Comparison of ENCODE assay signal across 8 cellular contexts in the genomic region with DNA sequence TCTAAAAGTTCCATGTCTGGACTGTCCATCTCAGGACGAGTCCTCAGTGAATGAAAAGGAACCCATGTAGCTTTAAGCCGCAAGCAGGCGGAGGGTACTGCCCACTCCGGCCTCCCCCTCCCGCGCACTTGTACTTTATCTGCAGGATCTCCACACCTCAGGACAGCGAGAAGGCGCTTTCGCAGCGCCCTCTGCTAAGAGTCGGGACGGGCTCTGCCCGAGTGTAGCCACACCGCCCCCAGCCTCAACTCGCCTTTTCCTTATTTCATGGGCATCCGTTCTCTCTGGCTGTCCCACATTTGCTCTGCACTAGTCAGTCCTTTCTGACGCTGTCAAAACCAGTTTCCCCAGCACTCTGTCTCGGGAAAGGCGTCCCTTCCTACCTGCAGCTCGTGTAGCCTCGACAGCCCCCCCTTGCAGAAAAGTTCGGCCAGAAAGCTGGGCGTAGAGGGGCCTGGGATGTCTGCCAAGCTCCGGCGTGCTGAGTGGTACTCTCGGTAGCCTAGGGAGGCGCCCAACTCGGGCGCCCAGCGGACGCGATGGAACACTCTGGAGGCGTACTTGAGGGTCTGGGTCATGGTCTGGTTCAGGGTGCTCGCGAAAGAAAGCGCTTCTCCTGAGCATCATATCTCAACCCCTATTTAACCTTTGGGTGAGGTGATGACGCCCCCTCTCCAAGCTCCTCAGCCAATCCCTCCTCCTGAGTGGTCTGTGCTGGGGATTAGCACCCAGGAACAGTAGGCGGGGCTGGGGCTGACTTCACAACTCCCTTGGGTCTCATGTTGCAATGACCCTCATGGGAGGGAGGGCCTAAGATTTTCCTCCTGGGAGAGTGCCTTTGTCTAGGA. TPM values are rescaled to one million over a fixed set of nuclear protein-coding genes. Genes with fewer than 3 reads are reported as not detected.
DNase-seq lines count a peak whose midpoint lies in the region; ATAC-seq, FAIRE-seq and TF ChIP-seq lines count a peak whose summit lies in the region.

A gene with protein sequence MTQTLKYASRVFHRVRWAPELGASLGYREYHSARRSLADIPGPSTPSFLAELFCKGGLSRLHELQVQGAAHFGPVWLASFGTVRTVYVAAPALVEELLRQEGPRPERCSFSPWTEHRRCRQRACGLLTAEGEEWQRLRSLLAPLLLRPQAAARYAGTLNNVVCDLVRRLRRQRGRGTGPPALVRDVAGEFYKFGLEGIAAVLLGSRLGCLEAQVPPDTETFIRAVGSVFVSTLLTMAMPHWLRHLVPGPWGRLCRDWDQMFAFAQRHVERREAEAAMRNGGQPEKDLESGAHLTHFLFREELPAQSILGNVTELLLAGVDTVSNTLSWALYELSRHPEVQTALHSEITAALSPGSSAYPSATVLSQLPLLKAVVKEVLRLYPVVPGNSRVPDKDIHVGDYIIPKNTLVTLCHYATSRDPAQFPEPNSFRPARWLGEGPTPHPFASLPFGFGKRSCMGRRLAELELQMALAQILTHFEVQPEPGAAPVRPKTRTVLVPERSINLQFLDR (minus strand): TSS at position 615 of the 848 bp plus-strand sequence. CDS start 37 bp downstream, at position 578.

- 25% methylated on average over 38 of the region's 38 CpGs for WGBS in GM12878 (ENCODE audit: insufficient coverage, insufficient replicate concordance, low lambda C conversion rate, missing lambda C conversion rate)
- 7% methylated on average over 30 to 37 of the region's 38 CpGs for WGBS in upper lobe of left lung, 2 donors

- intact Hi-C loops in CD4-positive, alpha-beta memory T cell (cut with micrococcal nuclease), result no loop called here
- intact Hi-C loops in GM12878 (cut with micrococcal nuclease; ENCODE audit: unreplicated experiment) (no loop called here), left colon (cut with DNase I, micrococcal nuclease) (no loop called here)

- ATAC-seq in GM12878, result peak; percentile 4; the same call in 1 of the 3 replicates
- peak; percentile 30 for ATAC-seq in left colon
- ATAC-seq in upper lobe of left lung (ENCODE audit: low FRiP score in 2 of 2), result peak; percentile 5 to 27
- no peak for ATAC-seq in GM21367 (IDR thresholded peaks at IDR 0.05; ENCODE audit: unreplicated experiment)
- no peak for ATAC-seq in GM19324 (IDR thresholded peaks at IDR 0.05; ENCODE audit: low FRiP score, unreplicated experiment)

- TF ChIP-seq EP300 in GM12878 (IDR thresholded peaks at IDR 0.05; ENCODE audit: borderline replicate concordance in 1 of 2, control insufficient read depth in 1 of 2, low read depth in 2 of 2, low read length in 2 of 2) (no peak), upper lobe of left lung (IDR thresholded peaks at IDR 0.05) (no peak)

- SMC1A ChIA-PET in GM12878 (lab: Charles Lee; ENCODE audit: uncharacterized antibody, unreplicated experiment), result interaction anchor here (1.7 kb wide), 1 partner anchor 10 kb away, joined by 5 read pairs; no protein-coding TSS in a partner anchor

- H3K4me2 ChIP-seq in GM12878 (ENCODE audit: control insufficient read depth, insufficient read depth), result peak within 1 kb of the TSS; percentile 95

- no peak for TF ChIP-seq POLR2A in GM12878 (IDR thresholded peaks at IDR 0.05; ENCODE audit: low read depth, low read length)
- peak in 1 of 4 donors; percentile 11 for TF ChIP-seq POLR2A in upper lobe of left lung (IDR thresholded peaks at IDR 0.05)

- POLR2A ChIA-PET in CD4-positive, alpha-beta memory T cell (lab: Charles Lee; ENCODE audit: partially characterized antibody), result interaction anchor here (0.6 to 4.3 kb wide), 9 partner anchors 9 to 131 kb away, joined by 3 to 45 read pairs (median 4); partner anchors contain the start of genes CDK4, TSFM and TSPAN31
- POLR2A ChIA-PET in GM12878 (lab: Charles Lee), result interaction anchor here (0.8 kb wide), 1 partner anchor 25 kb away, joined by 3 read pairs; no protein-coding TSS in a partner anchor

- RAD21 ChIA-PET in GM12878 (lab: Charles Lee; ENCODE audit: unreplicated experiment), result interaction anchor here (1.5 kb wide), 1 partner anchor 14 kb away, joined by 5 read pairs; no protein-coding TSS in a partner anchor

- H3K27ac ChIP-seq in CD4-positive, alpha-beta memory T cell (ENCODE audit: low read depth, low read length), result no peak within 1 kb of the TSS
- no peak within 1 kb of the TSS for H3K27ac ChIP-seq in GM12878 (ENCODE audit: control insufficient read depth, insufficient read depth)
- H3K27ac ChIP-seq in upper lobe of left lung, result no peak within 1 kb of the TSS

- no peaks in the 10 kb centered on the region for H3K9me3 ChIP-seq in CD4-positive, alpha-beta memory T cell (ENCODE audit: control insufficient read depth in 1 of 2, low read length in 2 of 2)
- H3K9me3 ChIP-seq in GM12878 (replicated peaks; ENCODE audit: control insufficient read depth, insufficient read depth, low read length) (no peaks in the 10 kb centered on the region), upper lobe of left lung (no peaks in the 10 kb centered on the region)

- H2AFZ ChIP-seq in GM12878 (ENCODE audit: control insufficient read depth, low read depth, low read length), result no peak within 1 kb of the TSS

- H3K36me3 ChIP-seq in CD4-positive, alpha-beta memory T cell (ENCODE audit: insufficient read depth, low read length), result no peaks in the 10 kb centered on the region
- H3K36me3 ChIP-seq in GM12878 (ENCODE audit: control insufficient read depth in 2 of 2, insufficient read depth in 2 of 2, low read length in 1 of 2) (peaks cover 0 to 4% of the 10 kb centered on the region in 2 experiments; a peak in 2 of 4 replicates), upper lobe of left lung (peaks cover 0 to 21% (median 9%) of the 10 kb centered on the region in 4 donors)

- TF ChIP-seq RAD21 in GM12878 (IDR thresholded peaks at IDR 0.05; ENCODE audit: insufficient read depth, low read depth, low read length), result no peak

- FAIRE-seq in GM12878 (lab: Jason Lieb, UNC), result no peak

- peaks cover 14 to 49% (median 31%) of the 10 kb centered on the region in 4 donors for H3K4me1 Mint-ChIP-seq in CD4-positive, alpha-beta memory T cell

- peaks cover 19% of the 10 kb centered on the region for H3K27me3 ChIP-seq in CD4-positive, alpha-beta memory T cell (ENCODE audit: insufficient read depth, low read length)
- H3K27me3 ChIP-seq in GM12878 (replicated peaks in 1 of 2; ENCODE audit: control insufficient read depth in 2 of 2, insufficient read depth in 2 of 2, low read length in 1 of 2) (peaks cover 11 to 23% of the 10 kb centered on the region in 2 experiments; a peak in 3 of 4 replicates), upper lobe of left lung (peaks cover 0 to 24% (median 19%) of the 10 kb centered on the region in 4 donors)

- H3K9me3 Mint-ChIP-seq in CD4-positive, alpha-beta memory T cell, result peaks cover 0 to 2% (median 0%) of the 10 kb centered on the region in 8 donors

- no peaks in the 10 kb centered on the region for H4K20me1 ChIP-seq in GM12878 (ENCODE audit: control insufficient read depth, insufficient read depth)

- peak within 1 kb of the TSS; percentile 85 to 94 (median 88) for H3K4me3 Mint-ChIP-seq in CD4-positive, alpha-beta memory T cell

- peak within 1 kb of the TSS in 5 of 7 donors; percentile 54 to 78 (median 64) for H3K27ac Mint-ChIP-seq in CD4-positive, alpha-beta memory T cell

- BruUV-seq in GM12878 (replicated peaks; lab: Mats Ljungman, UMichigan), result no TSS peak

- no peaks in the 10 kb centered on the region for H3K79me2 ChIP-seq in GM12878 (ENCODE audit: control insufficient read depth, insufficient read depth, low read length)

- H3K4me3 ChIP-seq in CD4-positive, alpha-beta memory T cell (ENCODE audit: low read length in 2 of 2), result peak within 1 kb of the TSS; percentile 37 to 60
- peak within 1 kb of the TSS; percentile 17 for H3K4me3 ChIP-seq in LNCaP clone FGC (ENCODE audit: low read depth, low read length)
- no peak within 1 kb of the TSS for H3K4me3 ChIP-seq in GM12878
- H3K4me3 ChIP-seq in upper lobe of left lung, result peak within 1 kb of the TSS in 3 of 4 donors; percentile 42 to 56 (median 51)

- in situ Hi-C loops in GM12878 (cut with MboI), result no loop called here

- peaks cover 11 to 15% of the 10 kb centered on the region in 2 donors for H3K36me3 Mint-ChIP-seq in CD4-positive, alpha-beta memory T cell

- no peak within 1 kb of the TSS for H3K9ac ChIP-seq in GM12878 (ENCODE audit: control insufficient read depth, insufficient read depth, low read length)

- TF ChIP-seq CTCF in LNCaP clone FGC (IDR thresholded peaks at IDR 0.05; ENCODE audit: control insufficient read depth, extremely low read depth, insufficient read depth), result no peak; the same call in 1 of the 2 replicates
- TF ChIP-seq CTCF in GM12878 (IDR thresholded peaks at IDR 0.05 in 2 of 3, conservative IDR thresholded peaks at IDR 0.05 in 1 of 3; ENCODE audit: control insufficient read depth in 2 of 3, extremely low read depth in 1 of 3, insufficient read depth in 1 of 3, low read depth in 3 of 3, low read length in 3 of 3), result no peak
- TF ChIP-seq CTCF in upper lobe of left lung (IDR thresholded peaks at IDR 0.05), result no peak

- CTCF ChIA-PET in CD4-positive, alpha-beta memory T cell (lab: Charles Lee; ENCODE audit: partially characterized antibody), result interaction anchor here (0.6 to 4.8 kb wide), 11 partner anchors 7 to 139 kb away, joined by 3 to 36 read pairs (median 4); no protein-coding TSS in a partner anchor
- CTCF ChIA-PET in GM12878 (lab: Yijun Ruan, JAX), result interaction anchor here (1.0 to 7.3 kb wide), 3 partner anchors 9 to 15 kb away, joined by 4 to 62 read pairs (median 4); partner anchors contain the start of gene MARCHF9

- no peak for DNase-seq in CD4-positive, alpha-beta memory T cell
- DNase-seq in LNCaP clone FGC (ENCODE audit: low read depth) (no peak), GM12878 (ENCODE audit: low read depth, low spot score) (no peak), left colon (peak in 1 of 2 donors; percentile 25), upper lobe of left lung (peak; percentile 80 to 82), NCI-H2196 (lab: John Stamatoyannopoulos, UW; ENCODE audit: unreplicated experiment) (no peak)

- H3K4me1 ChIP-seq in CD4-positive, alpha-beta memory T cell (ENCODE audit: insufficient read depth, low read length), result peaks cover 43% of the 10 kb centered on the region
- peaks cover 22% of the 10 kb centered on the region for H3K4me1 ChIP-seq in GM12878 (ENCODE audit: control insufficient read depth, insufficient read depth, low read length)
- H3K4me1 ChIP-seq in upper lobe of left lung, result peaks cover 35 to 50% (median 39%) of the 10 kb centered on the region in 4 donors

- peaks cover 6 to 15% of the 10 kb centered on the region in 2 donors for H3K27me3 Mint-ChIP-seq in CD4-positive, alpha-beta memory T cell

RNA-seq across cellular contexts. Expression of the gene that starts here (rescaled TPM):
- 1 to 10 TPM in 1 of 2 experiments, under 1 TPM in 1; 0.64 to 1.4 TPM for total RNA-seq in CD4-positive, alpha-beta memory T cell
- under 1 TPM; 0.55 to 0.93 TPM for polyA plus RNA-seq in CD4-positive, alpha-beta memory T cell
- 3.3 and 4.2 TPM in 2 replicates for total RNA-seq in GM12878 (2013; cell fraction: nucleolus; rRNA removed)
- total RNA-seq in GM12878 (2014; rRNA removed) (0.79 and 0.87 TPM in 2 replicates), GM12878 (2014; rRNA removed; fragmentation: Illumina TruSeq; extraction: Trizol) (0.41 and 0.72 TPM in 2 replicates), GM12878 (2021) (1.0 and 2.7 TPM in 2 replicates), left colon (1 to 10 TPM in 1 of 2 donors, under 1 TPM in 1; 0.87 to 1.7 TPM), upper lobe of left lung (1 to 10 TPM in 4 of 6 donors, under 1 TPM in 1, not detected in 1; 0.98 to 5.2 (median 2.5) TPM)
- 0.47 TPM for polyA plus RNA-seq in GM12878 (2011; ENCODE audit: low read depth)
- polyA plus RNA-seq in GM12878 (2011; rRNA removed) (1.8 and 2.0 TPM in 2 replicates), GM12878 (2014; fragmentation: Illumina TruSeq; extraction: Trizol) (0.57 and 1.2 TPM in 2 replicates), GM12878 (2014; fragmentation: Nextera tagmentation; extraction: Ambion mirVana) (under 1 TPM; 0.10 to 0.35 TPM), GM12878 (2014; rRNA removed) (1.8 and 1.9 TPM in 2 replicates), GM12878 (2016; fragmentation: Nextera tagmentation; extraction: Ambion mirVana) (1 to 10 TPM in 1 of 2 experiments, under 1 TPM in 1; 0.95 to 1.3 TPM)
- polyA plus RNA-seq in GM12878 (2011; cell fraction: cytosol; rRNA removed), result 1.4 and 2.9 TPM in 2 replicates
- 18.3 and 22.8 TPM in 2 replicates for polyA plus RNA-seq in GM12878 (2011; cell fraction: nucleus; rRNA removed)
- 1.2 TPM in 2 replicates for polyA plus RNA-seq in GM12878 (2012)
- 0.44 and 1.5 TPM in 2 replicates for polyA minus RNA-seq in GM12878 (2011; rRNA and poly(A)+ RNA removed)
- 1.9 and 2.1 TPM in 2 replicates for polyA minus RNA-seq in GM12878 (2011; cell fraction: cytosol; rRNA and poly(A)+ RNA removed)
- polyA minus RNA-seq in GM12878 (2011; cell fraction: nucleus; rRNA and poly(A)+ RNA removed), result 5.1 and 7.7 TPM in 2 replicates

Comparison
In these comparisons a context has a peak if more than half of its experiments do, and no peak if none do; other contexts are left out.
1. DNase-seq: peak in upper lobe of left lung (2 of 2); none in CD4-positive, alpha-beta memory T cell (0 of 5), LNCaP clone FGC (single experiment), GM12878 (single experiment) and NCI-H2196 (single experiment).
2. ATAC-seq: peak in GM12878 (single experiment), left colon (single experiment) and upper lobe of left lung (2 of 2); none in GM21367 (single experiment) and GM19324 (single experiment).